Comparison of ENCODE assay signal across 11 cellular contexts in the genomic region with DNA sequence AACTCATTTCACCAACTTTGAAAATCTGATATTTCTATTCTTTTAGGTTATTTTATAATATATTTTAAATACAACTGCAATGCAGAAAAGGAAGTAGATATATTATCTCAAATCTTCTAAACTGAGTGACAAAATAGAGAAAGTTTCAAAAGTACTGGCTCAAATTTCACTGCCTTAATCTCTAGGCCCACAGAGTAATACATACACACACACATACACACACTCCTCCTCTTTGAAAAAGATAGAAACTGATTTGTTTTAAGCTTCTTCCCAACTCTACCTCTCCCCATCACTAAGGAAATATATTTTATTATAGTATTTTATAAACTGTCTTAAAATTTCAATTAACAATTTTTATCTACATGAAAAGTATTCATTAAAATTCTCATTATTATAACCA. TPM values are rescaled to one million over a fixed set of nuclear protein-coding genes. Genes with fewer than 3 reads are reported as not detected.
DNase-seq lines count a peak whose midpoint lies in the region; ATAC-seq and TF ChIP-seq lines count a peak whose summit lies in the region.
"Had no signal": no experiment of that assay in that cellular context is flagged by ENCODE, and none has a peak within 500 bp of the region (broad histone marks: within the 10 kb centered on the region; RNA-seq: fewer than 3 reads in every experiment).

No MANE protein-coding gene starts in this region.

- H3K36me3 Mint-ChIP-seq in activated CD4-positive, alpha-beta T cell treated with anti-CD3 and anti-CD28 coated beads, Interleukin-2, amount 10 ng/mL, durations not matched to agents 24 days and 14 days (ENCODE audit: low read depth) = peaks cover 8% of the 10 kb centered on the region
- H3K36me3 Mint-ChIP-seq in dendritic cell treated with granulocyte-macrophage colony-stimulating factor and Interleukin-4, amounts not matched to agents 40 ng/mL and 50 ng/mL, for 4 days (ENCODE audit: low read depth) = peaks cover 81% of the 10 kb centered on the region

- intact Hi-C loops in activated CD4-positive, alpha-beta T cell treated with anti-CD3 and anti-CD28 coated beads, Interleukin-2, amount 10 ng/mL, durations not matched to agents 24 days and 14 days (cut with micrococcal nuclease) = loop anchor here (2.0 to 10.0 kb wide), 6 partner anchors 49 to 839 kb away; no protein-coding TSS in a partner anchor
- intact Hi-C loops in dendritic cell treated with granulocyte-macrophage colony-stimulating factor and Interleukin-4, amounts not matched to agents 40 ng/mL and 50 ng/mL, for 4 days (cut with micrococcal nuclease) = loop anchor here (1.0 kb wide), 1 partner anchor 77 kb away; no protein-coding TSS in a partner anchor
- intact Hi-C loops in spleen (cut with DNase I; ENCODE audit: low total_unique reads) = no loop called here

- ATAC-seq in GM19328 (IDR thresholded peaks at IDR 0.05; ENCODE audit: unreplicated experiment) (no peak), GM18505 (IDR thresholded peaks at IDR 0.05; ENCODE audit: unreplicated experiment) (no peak)

- TF ChIP-seq POLR2A in spleen (IDR thresholded peaks at IDR 0.05) (no peak), GM18505 (IDR thresholded peaks at IDR 0.05; ENCODE audit: borderline replicate concordance, extremely low read depth, insufficient read depth, insufficient read length) (no peak)

- H3K36me3 ChIP-seq in SK-N-MC (ENCODE audit: insufficient read depth, low read length) (no peaks in the 10 kb centered on the region), spleen (no peaks in the 10 kb centered on the region)

- H3K4me3 ChIP-seq in SK-N-MC (no peak overlapping the region), spleen (no peak overlapping the region)

- H3K27ac ChIP-seq in SK-N-MC (peak overlapping the region; percentile 80), spleen (peak overlapping the region in 5 of 8 donors; percentile 45 to 87 (median 77))

- peaks cover 50% of the 10 kb centered on the region for H3K4me1 Mint-ChIP-seq in activated CD4-positive, alpha-beta T cell treated with anti-CD3 and anti-CD28 coated beads, Interleukin-2, amount 10 ng/mL, durations not matched to agents 24 days and 14 days
- H3K4me1 Mint-ChIP-seq in dendritic cell treated with granulocyte-macrophage colony-stimulating factor and Interleukin-4, amounts not matched to agents 40 ng/mL and 50 ng/mL, for 4 days (ENCODE audit: low read depth) = peaks cover 81% of the 10 kb centered on the region

- no peak for TF ChIP-seq CTCF in spleen (IDR thresholded peaks at IDR 0.05 in 8 of 11, conservative IDR thresholded peaks at IDR 0.05 in 3 of 11)

- H3K9me3 ChIP-seq in SK-N-MC (ENCODE audit: low read depth, low read length) = no peaks in the 10 kb centered on the region
- H3K9me3 ChIP-seq in spleen = no peaks in the 10 kb centered on the region

- peak overlapping the region; percentile 90 for H3K27ac Mint-ChIP-seq in activated CD4-positive, alpha-beta T cell treated with anti-CD3 and anti-CD28 coated beads, Interleukin-2, amount 10 ng/mL, durations not matched to agents 24 days and 14 days
- H3K27ac Mint-ChIP-seq in dendritic cell treated with granulocyte-macrophage colony-stimulating factor and Interleukin-4, amounts not matched to agents 40 ng/mL and 50 ng/mL, for 4 days = peak overlapping the region; percentile 99

- peaks cover 10 to 47% (median 27%) of the 10 kb centered on the region in 6 donors for H3K4me1 ChIP-seq in spleen

- H3K9me3 Mint-ChIP-seq in activated CD4-positive, alpha-beta T cell treated with anti-CD3 and anti-CD28 coated beads, Interleukin-2, amount 10 ng/mL, durations not matched to agents 24 days and 14 days = peaks cover 3% of the 10 kb centered on the region
- H3K9me3 Mint-ChIP-seq in dendritic cell treated with granulocyte-macrophage colony-stimulating factor and Interleukin-4, amounts not matched to agents 40 ng/mL and 50 ng/mL, for 4 days = no peaks in the 10 kb centered on the region
- H3K9me3 Mint-ChIP-seq: activated T-cell treated with anti-CD3 and anti-CD28 coated beads, Interleukin-2, amount 50 U/mL, for 4 hours had no signal

- no peak overlapping the region for H3K4me3 Mint-ChIP-seq in activated CD4-positive, alpha-beta T cell treated with anti-CD3 and anti-CD28 coated beads, Interleukin-2, amount 10 ng/mL, durations not matched to agents 24 days and 14 days
- H3K4me3 Mint-ChIP-seq in dendritic cell treated with granulocyte-macrophage colony-stimulating factor and Interleukin-4, amounts not matched to agents 40 ng/mL and 50 ng/mL, for 4 days = peak overlapping the region; percentile 34

- no peaks in the 10 kb centered on the region for H3K27me3 ChIP-seq in spleen (replicated peaks in 1 of 7)

- no peak for DNase-seq in activated CD4-positive, alpha-beta T cell treated with anti-CD3 and anti-CD28 coated beads, Interleukin-2, amount 10 ng/mL, durations not matched to agents 24 days and 14 days
- DNase-seq in activated CD4-positive, alpha-beta T cell treated with anti-CD3 and anti-CD28 coated beads, Interleukin-2, amount 50 U/mL, for 48 hours = no peak
- DNase-seq in SK-N-MC (ENCODE audit: low read depth, low spot score) (no peak), spleen (no peak), SKM-1 treated with dmso at 0.1 percent for 144 hours (lab: John Stamatoyannopoulos, UW; ENCODE audit: unreplicated experiment) (no peak)
- DNase-seq: activated T-cell treated with anti-CD3 and anti-CD28 coated beads, Interleukin-2, amount 50 U/mL, for 4 hours; DND-41; stimulated activated CD4-positive, alpha-beta T cell treated with anti-CD3 and anti-CD28 coated beads, Interleukin-2, amount 100 ng/mL, for 24 hours had no signal

- no peak overlapping the region for H3K9ac ChIP-seq in SK-N-MC (ENCODE audit: insufficient read length)

- H3K27me3 Mint-ChIP-seq in activated CD4-positive, alpha-beta T cell treated with anti-CD3 and anti-CD28 coated beads, Interleukin-2, amount 10 ng/mL, durations not matched to agents 24 days and 14 days = no peaks in the 10 kb centered on the region
- H3K27me3 Mint-ChIP-seq in dendritic cell treated with granulocyte-macrophage colony-stimulating factor and Interleukin-4, amounts not matched to agents 40 ng/mL and 50 ng/mL, for 4 days = no peaks in the 10 kb centered on the region

RNA-seq across cellular contexts. Expression of a gene that starts 36.2 kb away (rescaled TPM):
- total RNA-seq in activated CD4-positive, alpha-beta T cell treated with anti-CD3 and anti-CD28 coated beads, Interleukin-2, amount 10 ng/mL, durations not matched to agents 24 days and 14 days = 3.2 and 3.8 TPM in 2 replicates
- 10 to 100 TPM; 13.0 to 18.7 (median 16.1) TPM for total RNA-seq in spleen
- polyA plus RNA-seq in spleen = 1 to 10 TPM; 4.6 to 5.6 (median 5.0) TPM
